In genomic region chr9:37503736-37504135, GRCh38 we compare ENCODE assay signal across 12 cellular contexts. TPM values are rescaled to one million over a fixed set of nuclear protein-coding genes. Genes with fewer than 3 reads are reported as not detected.
DNase-seq lines count a peak whose midpoint lies in the region; ATAC-seq and TF ChIP-seq lines count a peak whose summit lies in the region.
"Had no signal": no experiment of that assay in that cellular context is flagged by ENCODE, and none has a peak within 500 bp of the region (broad histone marks: within the 10 kb centered on the region; RNA-seq: fewer than 3 reads in every experiment).

No MANE protein-coding gene starts in this region.

- peaks cover 69% of the 10 kb centered on the region for H3K36me3 Mint-ChIP-seq in activated CD4-positive, alpha-beta memory T cell treated with anti-CD3 and anti-CD28 coated beads, Interleukin-2, amount 10 ng/mL, durations not matched to agents 7 days and 5 days (ENCODE audit: low read depth)
- peaks cover 94% of the 10 kb centered on the region for H3K36me3 Mint-ChIP-seq in stimulated activated effector memory CD8-positive, alpha-beta T cell treated with anti-CD3 and anti-CD28 coated beads, Interleukin-12 subunit alpha, Interleukin-12 subunit beta, amount 100 ng/mL, for 72 hours

- no peak overlapping the region for H3K4me3 ChIP-seq in fibroblast of mammary gland (ENCODE audit: control insufficient read depth, low read depth, low read length)

- no peak for TF ChIP-seq CTCF in fibroblast of mammary gland (conservative IDR thresholded peaks at IDR 0.05; ENCODE audit: control insufficient read depth, insufficient read depth, low read depth, low read length)

- peak overlapping the region; percentile 87 for H3K27ac Mint-ChIP-seq in activated CD4-positive, alpha-beta memory T cell treated with anti-CD3 and anti-CD28 coated beads, Interleukin-2, amount 10 ng/mL, durations not matched to agents 7 days and 5 days
- H3K27ac Mint-ChIP-seq in stimulated activated effector memory CD8-positive, alpha-beta T cell treated with anti-CD3 and anti-CD28 coated beads, Interleukin-12 subunit alpha, Interleukin-12 subunit beta, amount 100 ng/mL, for 72 hours: peak overlapping the region; percentile 93

- no peaks in the 10 kb centered on the region for H3K27me3 Mint-ChIP-seq in activated CD4-positive, alpha-beta memory T cell treated with anti-CD3 and anti-CD28 coated beads, Interleukin-2, amount 10 ng/mL, durations not matched to agents 7 days and 5 days

- CTCF ChIA-PET in activated CD4-positive, alpha-beta memory T cell treated with anti-CD3 and anti-CD28 coated beads, Interleukin-2, amount 10 ng/mL, durations not matched to agents 7 days and 5 days (lab: Charles Lee): no interaction called here

- H3K4me1 Mint-ChIP-seq in activated CD4-positive, alpha-beta memory T cell treated with anti-CD3 and anti-CD28 coated beads, Interleukin-2, amount 10 ng/mL, durations not matched to agents 7 days and 5 days: peaks cover 38% of the 10 kb centered on the region
- peaks cover 66% of the 10 kb centered on the region for H3K4me1 Mint-ChIP-seq in stimulated activated effector memory CD8-positive, alpha-beta T cell treated with anti-CD3 and anti-CD28 coated beads, Interleukin-12 subunit alpha, Interleukin-12 subunit beta, amount 100 ng/mL, for 72 hours

- H3K9me3 Mint-ChIP-seq in activated CD4-positive, alpha-beta memory T cell treated with anti-CD3 and anti-CD28 coated beads, Interleukin-2, amount 10 ng/mL, durations not matched to agents 7 days and 5 days: no peaks in the 10 kb centered on the region
- no peaks in the 10 kb centered on the region for H3K9me3 Mint-ChIP-seq in stimulated activated effector memory CD8-positive, alpha-beta T cell treated with anti-CD3 and anti-CD28 coated beads, Interleukin-12 subunit alpha, Interleukin-12 subunit beta, amount 100 ng/mL, for 72 hours

- peak; percentile 98 for ATAC-seq in stimulated activated effector memory CD8-positive, alpha-beta T cell treated with anti-CD3 and anti-CD28 coated beads, Interleukin-12 subunit alpha, Interleukin-12 subunit beta, amount 100 ng/mL, for 72 hours
- no peak for ATAC-seq in GM18861 (IDR thresholded peaks at IDR 0.05; ENCODE audit: unreplicated experiment)
- ATAC-seq in GM18517 (IDR thresholded peaks at IDR 0.05; ENCODE audit: unreplicated experiment): no peak

- peak overlapping the region; percentile 56 for H3K4me3 Mint-ChIP-seq in activated CD4-positive, alpha-beta memory T cell treated with anti-CD3 and anti-CD28 coated beads, Interleukin-2, amount 10 ng/mL, durations not matched to agents 7 days and 5 days
- peak overlapping the region; percentile 63 for H3K4me3 Mint-ChIP-seq in stimulated activated effector memory CD8-positive, alpha-beta T cell treated with anti-CD3 and anti-CD28 coated beads, Interleukin-12 subunit alpha, Interleukin-12 subunit beta, amount 100 ng/mL, for 72 hours

- peak; percentile 37 for DNase-seq in activated naive CD4-positive, alpha-beta T cell treated with Interleukin-2 at 50 U/mL for 16 hours
- DNase-seq in activated naive CD4-positive, alpha-beta T cell (lab: John Stamatoyannopoulos, UW): no peak
- DNase-seq in activated CD4-positive, alpha-beta memory T cell treated with anti-CD3 and anti-CD28 coated beads, Interleukin-2, amount 10 ng/mL, durations not matched to agents 7 days and 5 days: peak; percentile 65
- DNase-seq in fibroblast of mammary gland (ENCODE audit: low read depth): peak; percentile 31
- DNase-seq in stimulated activated effector memory CD8-positive, alpha-beta T cell treated with anti-CD3 and anti-CD28 coated beads, Interleukin-12 subunit alpha, Interleukin-12 subunit beta, amount 100 ng/mL, for 72 hours (ENCODE audit: low spot score in 2 of 2): peak in 1 of 2 donors; percentile 63
- no peak for DNase-seq in ureter (ENCODE audit: low spot score)
- DNase-seq: anterior cingulate cortex, KBM-7, NCI-H524 treated with DMSO at 0.1 percent for 48 hours, substantia nigra had no signal

- POLR2A ChIA-PET in activated CD4-positive, alpha-beta memory T cell treated with anti-CD3 and anti-CD28 coated beads, Interleukin-2, amount 10 ng/mL, durations not matched to agents 7 days and 5 days (lab: Charles Lee): interaction anchor here (1.0 to 3.4 kb wide), 6 partner anchors 8 to 89 kb away, joined by 3 to 30 read pairs (median 4); partner anchors contain the start of genes POLR1E and TOMM5

RNA-seq across cellular contexts. Expression of gene POLR1E, which starts 18.0 kb away (rescaled TPM):
- total RNA-seq in activated CD4-positive, alpha-beta memory T cell treated with anti-CD3 and anti-CD28 coated beads, Interleukin-2, amount 10 ng/mL, durations not matched to agents 7 days and 5 days: 10 to 100 TPM; 27.6 to 29.2 TPM
- 27.5 TPM for total RNA-seq in ureter

RNA-seq across cellular contexts. Expression of gene ZBTB5, which starts 38.5 kb away (rescaled TPM):
- 10 to 100 TPM; 10.5 to 10.6 TPM for total RNA-seq in activated CD4-positive, alpha-beta memory T cell treated with anti-CD3 and anti-CD28 coated beads, Interleukin-2, amount 10 ng/mL, durations not matched to agents 7 days and 5 days
- total RNA-seq in ureter: 12.6 TPM

Comparison
In these comparisons a context has a peak if more than half of its experiments do, and no peak if none do; other contexts are left out.
1. DNase-seq: peak in activated naive CD4-positive, alpha-beta T cell treated with Interleukin-2 at 50 U/mL for 16 hours (single experiment), activated CD4-positive, alpha-beta memory T cell treated with anti-CD3 and anti-CD28 coated beads, Interleukin-2, amount 10 ng/mL, durations not matched to agents 7 days and 5 days (single experiment) and fibroblast of mammary gland (single experiment); none in activated naive CD4-positive, alpha-beta T cell (0 of 4) and ureter (single experiment).